Comparison of ENCODE assay signal across 27 cellular contexts in the genomic region with DNA sequence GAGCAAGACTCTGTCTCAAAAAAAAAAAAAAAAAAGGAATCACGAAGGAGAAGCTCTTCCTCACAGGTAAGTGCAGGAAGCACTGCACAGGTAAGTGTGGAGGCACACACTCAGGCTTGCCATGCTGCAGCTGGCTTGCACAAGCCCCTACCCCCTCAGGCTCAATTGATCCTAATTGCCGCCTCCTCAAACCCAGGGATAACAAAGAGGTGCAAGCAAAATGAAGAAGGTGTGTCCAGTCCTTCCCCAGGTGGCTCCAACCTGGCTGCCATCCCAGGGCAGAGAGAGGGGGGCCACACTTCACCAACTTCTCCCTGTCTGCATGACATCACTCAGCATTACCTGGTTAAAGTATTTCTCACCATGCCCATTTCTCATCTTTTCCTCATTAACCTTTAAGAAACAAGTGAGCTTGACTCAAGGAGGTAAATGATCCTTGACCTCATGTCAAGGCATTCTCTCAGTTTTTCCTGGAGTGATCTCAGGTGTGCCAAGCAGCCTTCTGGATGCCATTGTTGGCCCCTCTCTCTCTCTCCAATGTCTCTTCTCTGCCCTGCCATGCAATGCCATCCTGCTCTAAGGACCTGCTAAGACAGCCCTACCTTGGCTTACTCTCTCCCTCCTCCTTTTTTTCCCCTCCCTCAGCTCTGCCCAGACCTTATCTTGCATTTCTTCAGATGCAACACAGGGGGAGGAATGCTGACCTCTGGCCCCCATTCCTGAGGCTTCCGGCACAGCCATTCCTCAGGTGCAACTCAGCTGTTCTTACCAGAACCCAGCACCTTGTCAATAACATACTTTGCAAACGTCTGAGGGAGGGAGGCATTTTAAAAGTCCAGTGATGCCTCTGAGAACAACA. TPM values are rescaled to one million over a fixed set of nuclear protein-coding genes. Genes with fewer than 3 reads are reported as not detected.
DNase-seq lines count a peak whose midpoint lies in the region; ATAC-seq, FAIRE-seq and TF ChIP-seq lines count a peak whose summit lies in the region.
"Had no signal": no experiment of that assay in that cellular context is flagged by ENCODE, and none has a peak within 500 bp of the region (broad histone marks: within the 10 kb centered on the region; RNA-seq: fewer than 3 reads in every experiment).

No MANE protein-coding gene starts in this region.

- no peak for FAIRE-seq in pancreas (lab: Jason Lieb, UNC)
- FAIRE-seq: H1, RCC 7860 had no signal

- CTCF ChIA-PET in T-cell (lab: Charles Lee), result no interaction called here

- no peak for TF ChIP-seq POLR2A in breast epithelium (IDR thresholded peaks at IDR 0.05)

- H3K27ac ChIP-seq in breast epithelium (peak overlapping the region; percentile 25 to 42), pancreas (no peak overlapping the region)
- H3K27ac ChIP-seq: ascending aorta, gastroesophageal sphincter, thoracic aorta had no signal

- H3K36me3 ChIP-seq in breast epithelium (no peaks in the 10 kb centered on the region), pancreas (no peaks in the 10 kb centered on the region)
- H3K36me3 ChIP-seq: ascending aorta, gastroesophageal sphincter, thoracic aorta had no signal

- intact Hi-C loops in breast epithelium (cut with DNase I; ENCODE audit: low total_unique reads) (no loop called here), pancreas (cut with DNase I) (no loop called here)

- POLR2A ChIA-PET in T-cell (lab: Charles Lee), result no interaction called here

- no peak overlapping the region for H3K4me3 ChIP-seq in breast epithelium
- no peak overlapping the region for H3K4me3 ChIP-seq in pancreas
- H3K4me3 ChIP-seq: ascending aorta, gastroesophageal sphincter, thoracic aorta had no signal

- no peaks in the 10 kb centered on the region for H3K36me3 Mint-ChIP-seq in T-cell
- H3K36me3 Mint-ChIP-seq: CD4-positive, alpha-beta memory T cell had no signal

- H3K4me1 Mint-ChIP-seq in T-cell, result no peaks in the 10 kb centered on the region
- H3K4me1 Mint-ChIP-seq: CD4-positive, alpha-beta memory T cell; neural crest cell had no signal

- H3K9me3 Mint-ChIP-seq in T-cell, result no peaks in the 10 kb centered on the region
- H3K9me3 Mint-ChIP-seq: activated CD8-positive, alpha-beta T cell treated with anti-CD3 and anti-CD28 coated beads for 36 hours; T-helper 2 cell treated with Interferon-gamma antibody and Interleukin-4, amounts not matched to agents 5 μg/mL and 100 μg/mL, for 36 hours had no signal

- H3K4me1 ChIP-seq in breast epithelium (no peaks in the 10 kb centered on the region), pancreas (peaks cover 0 to 4% (median 0%) of the 10 kb centered on the region in 3 donors)
- H3K4me1 ChIP-seq: ascending aorta, gastroesophageal sphincter had no signal

- DNase-seq in ELF-1 (ENCODE audit: low read depth, low spot score), result peak; percentile 42
- DNase-seq in NCI-H345 treated with DMSO at 0.1 percent for 48 hours (lab: John Stamatoyannopoulos, UW; ENCODE audit: unreplicated experiment), result peak; percentile 68
- DNase-seq in breast epithelium (ENCODE audit: low spot score in 2 of 2), result peak in 1 of 2 donors; percentile 71
- DNase-seq in pancreas, result peak in 2 of 6 donors; percentile 29 to 37
- DNase-seq in T-cell, result no peak
- DNase-seq: activated CD8-positive, alpha-beta T cell treated with anti-CD3 and anti-CD28 coated beads for 36 hours; activated naive CD4-positive, alpha-beta T cell treated with anti-CD3 and anti-CD28 coated beads, Interleukin-2, amount 50 U/mL, for 16 hours; activated T-cell treated with anti-CD3 and anti-CD28 coated beads, Interleukin-2, amount 50 U/mL, for 48 hours; CD4-positive, alpha-beta memory T cell; cerebellar nuclear complex; DMS53; left cardiac atrium; NCI-H774; stimulated activated CD4-positive, alpha-beta T cell treated with anti-CD3 and anti-CD28 coated beads, Interleukin-2, amount 100 ng/mL, for 24 hours; stimulated activated naive CD4-positive, alpha-beta T cell had no signal

- no peak for TF ChIP-seq CTCF in breast epithelium (IDR thresholded peaks at IDR 0.05)
- TF ChIP-seq CTCF in pancreas (IDR thresholded peaks at IDR 0.05), result no peak

- 48 to 52% methylated on average over 3 to 4 of the region's 4 CpGs for WGBS in pancreas, 2 donors

- H3K9me3 ChIP-seq in breast epithelium, result no peaks in the 10 kb centered on the region
- H3K9me3 ChIP-seq in pancreas, result no peaks in the 10 kb centered on the region
- H3K9me3 ChIP-seq: ascending aorta, gastroesophageal sphincter, thoracic aorta had no signal

- ATAC-seq in pancreas, result peak; percentile 34 to 90 (median 70)
- ATAC-seq in T-cell (replicated peaks in 1 of 4), result no peak
- ATAC-seq in HG03432 (IDR thresholded peaks at IDR 0.05; ENCODE audit: unreplicated experiment), result no peak
- ATAC-seq in SK-N-SH treated with all-trans-retinoic acid at 6 μM for 48 hours, result no peak
- ATAC-seq: activated CD8-positive, alpha-beta T cell treated with anti-CD3 and anti-CD28 coated beads for 36 hours; gastroesophageal sphincter; left cardiac atrium had no signal

- H3K27me3 ChIP-seq in breast epithelium (no peaks in the 10 kb centered on the region), pancreas (no peaks in the 10 kb centered on the region)
- H3K27me3 ChIP-seq: ascending aorta had no signal

- no peak overlapping the region for H3K4me3 Mint-ChIP-seq in T-cell
- H3K4me3 Mint-ChIP-seq: activated CD8-positive, alpha-beta T cell treated with anti-CD3 and anti-CD28 coated beads for 36 hours; CD4-positive, alpha-beta memory T cell; neural crest cell; T-helper 2 cell treated with Interferon-gamma antibody and Interleukin-4, amounts not matched to agents 5 μg/mL and 100 μg/mL, for 36 hours had no signal

- peaks cover 0 to 13% of the 10 kb centered on the region in 2 donors for H3K27me3 Mint-ChIP-seq in T-cell

- H3K27ac Mint-ChIP-seq in T-cell, result no peak overlapping the region
- H3K27ac Mint-ChIP-seq: activated CD8-positive, alpha-beta T cell treated with anti-CD3 and anti-CD28 coated beads for 36 hours; CD4-positive, alpha-beta memory T cell; T-helper 2 cell treated with Interferon-gamma antibody and Interleukin-4, amounts not matched to agents 5 μg/mL and 100 μg/mL, for 36 hours had no signal

TF ChIP-seq in SK-N-SH treated with all-trans-retinoic acid at 6 μM for 48 hours, 23 proteins besides CTCF, POLR2A, EP300 and RAD21 (continues in another document):
- no peak for TF ChIP-seq CSDC2 (CRISPR knock-in tag; IDR thresholded peaks at IDR 0.05)
- TF ChIP-seq ISL1 (CRISPR knock-in tag; IDR thresholded peaks at IDR 0.05), result no peak
- TF ChIP-seq GLIS3 (CRISPR knock-in tag; IDR thresholded peaks at IDR 0.05), result no peak
- no peak for TF ChIP-seq ZNF565 (CRISPR knock-in tag; conservative IDR thresholded peaks at IDR 0.05; ENCODE audit: low read depth)
- no peak for TF ChIP-seq PPARA (CRISPR knock-in tag; IDR thresholded peaks at IDR 0.05; ENCODE audit: borderline replicate concordance)
- TF ChIP-seq, protein P1, sequence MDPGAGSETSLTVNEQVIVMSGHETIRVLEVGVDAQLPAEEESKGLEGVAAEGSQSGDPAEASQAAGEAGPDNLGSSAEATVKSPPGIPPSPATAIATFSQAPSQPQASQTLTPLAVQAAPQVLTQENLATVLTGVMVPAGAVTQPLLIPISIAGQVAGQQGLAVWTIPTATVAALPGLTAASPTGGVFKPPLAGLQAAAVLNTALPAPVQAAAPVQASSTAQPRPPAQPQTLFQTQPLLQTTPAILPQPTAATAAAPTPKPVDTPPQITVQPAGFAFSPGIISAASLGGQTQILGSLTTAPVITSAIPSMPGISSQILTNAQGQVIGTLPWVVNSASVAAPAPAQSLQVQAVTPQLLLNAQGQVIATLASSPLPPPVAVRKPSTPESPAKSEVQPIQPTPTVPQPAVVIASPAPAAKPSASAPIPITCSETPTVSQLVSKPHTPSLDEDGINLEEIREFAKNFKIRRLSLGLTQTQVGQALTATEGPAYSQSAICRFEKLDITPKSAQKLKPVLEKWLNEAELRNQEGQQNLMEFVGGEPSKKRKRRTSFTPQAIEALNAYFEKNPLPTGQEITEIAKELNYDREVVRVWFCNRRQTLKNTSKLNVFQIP (CRISPR knock-in tag; IDR thresholded peaks at IDR 0.05; ENCODE audit: borderline replicate concordance, low read depth), result no peak
- TF ChIP-seq, protein P2, sequence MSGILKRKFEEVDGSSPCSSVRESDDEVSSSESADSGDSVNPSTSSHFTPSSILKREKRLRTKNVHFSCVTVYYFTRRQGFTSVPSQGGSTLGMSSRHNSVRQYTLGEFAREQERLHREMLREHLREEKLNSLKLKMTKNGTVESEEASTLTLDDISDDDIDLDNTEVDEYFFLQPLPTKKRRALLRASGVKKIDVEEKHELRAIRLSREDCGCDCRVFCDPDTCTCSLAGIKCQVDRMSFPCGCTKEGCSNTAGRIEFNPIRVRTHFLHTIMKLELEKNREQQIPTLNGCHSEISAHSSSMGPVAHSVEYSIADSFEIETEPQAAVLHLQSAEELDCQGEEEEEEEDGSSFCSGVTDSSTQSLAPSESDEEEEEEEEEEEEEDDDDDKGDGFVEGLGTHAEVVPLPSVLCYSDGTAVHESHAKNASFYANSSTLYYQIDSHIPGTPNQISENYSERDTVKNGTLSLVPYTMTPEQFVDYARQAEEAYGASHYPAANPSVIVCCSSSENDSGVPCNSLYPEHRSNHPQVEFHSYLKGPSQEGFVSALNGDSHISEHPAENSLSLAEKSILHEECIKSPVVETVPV (CRISPR knock-in tag; IDR thresholded peaks at IDR 0.05), result no peak
- no peak for TF ChIP-seq SNAI2 (CRISPR knock-in tag; IDR thresholded peaks at IDR 0.05)
- no peak for TF ChIP-seq ZNF8 (CRISPR knock-in tag; IDR thresholded peaks at IDR 0.05)
- no peak for TF ChIP-seq ZFP3 (CRISPR knock-in tag; IDR thresholded peaks at IDR 0.05)
- TF ChIP-seq TCF4 (CRISPR knock-in tag; IDR thresholded peaks at IDR 0.05; ENCODE audit: borderline replicate concordance), result no peak
- TF ChIP-seq ZNF70 (CRISPR knock-in tag; IDR thresholded peaks at IDR 0.05), result no peak

RNA-seq across cellular contexts. Expression of a gene that starts 13.1 kb away (rescaled TPM):
- total RNA-seq in breast epithelium, result 10 to 100 TPM in 2 of 3 donors, under 1 TPM in 1; under 0.01 to 19.8 (median 13.4) TPM
- 10 to 100 TPM; 36.1 to 67.4 (median 47.5) TPM for total RNA-seq in pancreas
- polyA plus RNA-seq in pancreas, result 100 to 1,000 TPM; 239 to 308 TPM
- not detected for total RNA-seq in T-cell
- total RNA-seq: activated CD8-positive, alpha-beta T cell treated with anti-CD3 and anti-CD28 coated beads for 36 hours; ascending aorta; CD4-positive, alpha-beta memory T cell; HT1080; posterior vena cava; thoracic aorta had no signal

RNA-seq across cellular contexts. Expression of a gene that starts 34.9 kb away (rescaled TPM):
- total RNA-seq in breast epithelium, result 1 to 10 TPM in 1 of 3 donors, under 1 TPM in 1, not detected in 1; 0.15 to 1.3 TPM
- under 1 TPM in 2 of 6 donors, not detected in 4; 0.06 to 0.08 TPM for total RNA-seq in pancreas
- polyA plus RNA-seq in pancreas, result not detected
- not detected for total RNA-seq in T-cell
- total RNA-seq: activated CD8-positive, alpha-beta T cell treated with anti-CD3 and anti-CD28 coated beads for 36 hours; ascending aorta; CD4-positive, alpha-beta memory T cell; H1; HT1080; left cardiac atrium; posterior vena cava; thoracic aorta had no signal
- polyA plus RNA-seq: CD4-positive, alpha-beta memory T cell; esophagus had no signal

RNA-seq across cellular contexts. Expression of a gene that starts 40.7 kb away (rescaled TPM):
- total RNA-seq in breast epithelium, result not detected
- not detected for total RNA-seq in pancreas
- polyA plus RNA-seq in pancreas, result not detected
- not detected for total RNA-seq in T-cell
- total RNA-seq: activated CD8-positive, alpha-beta T cell treated with anti-CD3 and anti-CD28 coated beads for 36 hours; ascending aorta; CD4-positive, alpha-beta memory T cell; gastroesophageal sphincter; H1; HT1080; left cardiac atrium; neural crest cell; posterior vena cava; thoracic aorta had no signal
- polyA plus RNA-seq: CD4-positive, alpha-beta memory T cell; esophagus; H1 had no signal

RNA-seq across cellular contexts. Expression of a gene that starts 43.7 kb away (rescaled TPM):
- total RNA-seq in breast epithelium (10 to 100 TPM in 2 of 3 donors, 1 to 10 TPM in 1; 5.2 to 29.8 (median 29.6) TPM), pancreas (10 to 100 TPM; 23.8 to 34.7 (median 27.0) TPM), T-cell (10 to 100 TPM; 37.2 to 76.2 (median 62.3) TPM)
- polyA plus RNA-seq in pancreas, result 100 to 1,000 TPM; 117 to 165 TPM

Comparison
In these comparisons a context has a peak if more than half of its experiments do, and no peak if none do; other contexts are left out.
1. DNase-seq: peak in ELF-1 (single experiment) and NCI-H345 treated with DMSO at 0.1 percent for 48 hours (single experiment); none in T-cell (0 of 34).
2. H3K27ac ChIP-seq: peak in breast epithelium (2 of 2); none in pancreas (0 of 4).
3. ATAC-seq: peak in pancreas (4 of 4); none in T-cell (0 of 4), HG03432 (single experiment) and SK-N-SH treated with all-trans-retinoic acid at 6 μM for 48 hours (single experiment).